ENCODE assay signal across 21 cellular contexts in the genomic region with DNA sequence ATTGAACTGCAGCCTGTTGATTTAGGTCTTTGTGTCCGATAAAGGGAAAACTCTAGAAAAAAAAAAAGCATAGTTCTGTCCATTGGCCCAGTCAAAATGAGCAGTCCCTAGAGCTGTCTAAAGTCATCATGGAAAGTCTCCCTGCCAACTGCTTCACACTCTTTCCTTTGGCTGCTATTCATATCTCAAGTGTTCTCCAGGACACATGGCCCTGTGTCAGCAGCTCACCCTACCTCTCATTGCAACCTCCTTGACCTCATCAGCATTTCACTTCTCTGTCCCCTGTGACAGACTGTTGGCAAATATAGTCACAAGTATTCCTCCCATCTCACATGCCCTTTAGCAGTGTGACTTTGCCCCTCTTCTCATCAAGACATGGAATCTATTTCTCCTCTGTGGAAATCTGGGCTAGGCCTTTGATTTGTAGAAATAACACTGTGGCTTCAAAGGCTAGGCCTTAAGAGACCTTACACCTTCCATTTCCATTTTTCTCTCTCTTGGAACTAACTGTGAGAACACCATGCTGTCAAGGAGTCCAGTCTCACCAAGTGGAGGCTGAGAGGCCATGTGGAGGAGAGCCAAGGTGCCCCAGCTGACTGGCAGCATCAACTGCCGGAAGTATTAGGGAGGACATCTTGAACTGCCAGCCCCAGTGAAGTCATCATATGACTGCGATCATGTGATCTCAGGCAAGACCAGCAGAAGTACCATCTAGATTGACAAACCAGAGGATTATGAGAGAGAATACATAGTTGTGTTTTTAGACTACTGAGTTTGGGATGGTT.
A peak's percentile ranks its signal among the peaks of the same experiment; 100 is the strongest.
DNase-seq lines count a peak whose midpoint lies in the region; ATAC-seq and TF ChIP-seq lines count a peak whose summit lies in the region.
"Had no signal": no experiment of that assay in that cellular context is flagged by ENCODE, and none has a peak within 500 bp of the region (broad histone marks: within the 10 kb centered on the region; RNA-seq: fewer than 3 reads in every experiment).

No MANE protein-coding gene starts in this region.

- intact Hi-C loops in ascending aorta (cut with DNase I) = loop anchor here (10.0 kb wide), 1 partner anchor 457 kb away; no protein-coding TSS in a partner anchor
- intact Hi-C loops in left lung (cut with DNase I) = no loop called here

- ATAC-seq in left lung (peak; percentile 95), thoracic aorta (ENCODE audit: insufficient number of reproducible peaks, low FRiP score, low read depth) (peak; percentile 88)
- ATAC-seq: CD8-positive, alpha-beta T cell; Panc1 had no signal

- DNase-seq in ascending aorta (ENCODE audit: low spot score in 2 of 2) = no peak
- peak in 1 of 2 donors; percentile 83 for DNase-seq in cardiac muscle cell (ENCODE audit: low read depth in 1 of 2, low spot score in 1 of 2)
- DNase-seq in left lung = no peak
- no peak for DNase-seq in thoracic aorta (ENCODE audit: low spot score)
- DNase-seq in activated T-cell treated with anti-CD3 and anti-CD28 coated beads, Interleukin-2, amount 50 U/mL, for 1 hour = no peak
- DNase-seq in LoVo (ENCODE audit: low spot score) = no peak
- DNase-seq in kidney tubule cell (ENCODE audit: low spot score) = no peak
- DNase-seq in DMS 273 (lab: John Stamatoyannopoulos, UW; ENCODE audit: unreplicated experiment) = no peak
- DNase-seq: Calu3; CD8-positive, alpha-beta T cell; IMR-90; Kasumi-1; MM.1S; NCI-H1092 treated with DMSO at 0.1 percent for 48 hours; NCI-H146; NCI-H2029 treated with DMSO at 0.1 percent for 48 hours; NCI-H2171 treated with DMSO at 0.1 percent for 48 hours; NCI-H446; NCI-H526 treated with DMSO at 0.1 percent for 48 hours had no signal

- no peaks in the 10 kb centered on the region for H3K36me3 ChIP-seq in ascending aorta
- H3K36me3 ChIP-seq in cardiac muscle cell = no peaks in the 10 kb centered on the region
- no peaks in the 10 kb centered on the region for H3K36me3 ChIP-seq in left lung
- no peaks in the 10 kb centered on the region for H3K36me3 ChIP-seq in thoracic aorta
- H3K36me3 ChIP-seq: BLaER1 treated with 17β-estradiol and CSF1 and Interleukin-3, amounts not matched to agents 10 nM and 100 nM had no signal

- H3K27ac ChIP-seq in ascending aorta (peak overlapping the region; percentile 30 to 66), cardiac muscle cell (peak overlapping the region; percentile 27), left lung (no peak overlapping the region), thoracic aorta (peak overlapping the region; percentile 38 to 52)
- H3K27ac ChIP-seq: BLaER1 treated with 17β-estradiol and CSF1 and Interleukin-3, amounts not matched to agents 10 nM and 100 nM had no signal

- H3K9me3 ChIP-seq in ascending aorta (no peaks in the 10 kb centered on the region), cardiac muscle cell (ENCODE audit: low read depth) (no peaks in the 10 kb centered on the region), left lung (no peaks in the 10 kb centered on the region), thoracic aorta (no peaks in the 10 kb centered on the region)

- H3K4me1 ChIP-seq in ascending aorta (no peaks in the 10 kb centered on the region), cardiac muscle cell (ENCODE audit: low read depth) (no peaks in the 10 kb centered on the region), left lung (no peaks in the 10 kb centered on the region), thoracic aorta (ENCODE audit: control insufficient read depth in 1 of 2, low read depth in 2 of 2) (peaks cover 0 to 7% of the 10 kb centered on the region in 2 donors)
- H3K4me1 ChIP-seq: BLaER1 treated with 17β-estradiol and CSF1 and Interleukin-3, amounts not matched to agents 10 nM and 100 nM had no signal

- H3K4me3 ChIP-seq in ascending aorta (no peak overlapping the region), cardiac muscle cell (no peak overlapping the region), left lung (no peak overlapping the region), thoracic aorta (no peak overlapping the region)
- H3K4me3 ChIP-seq: BLaER1 treated with 17β-estradiol and CSF1 and Interleukin-3, amounts not matched to agents 10 nM and 100 nM had no signal

- H3K27me3 ChIP-seq in ascending aorta = no peaks in the 10 kb centered on the region
- H3K27me3 ChIP-seq in cardiac muscle cell = no peaks in the 10 kb centered on the region
- H3K27me3 ChIP-seq in left lung = no peaks in the 10 kb centered on the region
- H3K27me3 ChIP-seq in thoracic aorta (replicated peaks; ENCODE audit: insufficient read depth) = no peaks in the 10 kb centered on the region
- H3K27me3 ChIP-seq: BLaER1 treated with 17β-estradiol and CSF1 and Interleukin-3, amounts not matched to agents 10 nM and 100 nM had no signal

- TF ChIP-seq CTCF in ascending aorta (IDR thresholded peaks at IDR 0.05) (no peak), cardiac muscle cell (IDR thresholded peaks at IDR 0.05; ENCODE audit: low read depth, low read length) (no peak), left lung (IDR thresholded peaks at IDR 0.05) (no peak), thoracic aorta (IDR thresholded peaks at IDR 0.05) (no peak)

Comparison
In these comparisons a context has a peak if more than half of its experiments do, and no peak if none do; other contexts are left out.
1. H3K27ac ChIP-seq: peak in ascending aorta (2 of 2), cardiac muscle cell (single experiment) and thoracic aorta (2 of 2); none in left lung (0 of 2).